Comparison of ENCODE assay signal across 7 cellular contexts in the genomic region with DNA sequence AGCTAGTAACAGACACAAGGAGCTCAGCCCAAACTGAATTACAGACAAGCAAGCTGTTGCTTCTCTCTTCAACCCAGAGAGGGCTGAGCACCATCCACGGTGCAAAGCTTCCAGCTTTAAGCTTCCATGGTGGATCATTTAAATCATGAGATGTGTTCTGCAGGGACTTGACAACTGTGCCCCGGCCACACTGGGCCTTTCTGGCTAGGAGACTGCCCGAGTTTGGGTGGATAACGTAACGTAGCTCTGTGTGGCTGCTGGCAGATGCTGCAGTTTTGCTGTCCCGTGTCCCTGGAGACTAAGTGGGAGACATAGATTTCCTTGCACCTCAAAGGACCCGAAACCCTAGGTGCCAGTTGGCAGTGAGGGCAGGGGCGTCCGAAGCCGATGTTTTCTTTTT.
"Had no signal": no experiment of that assay in that cellular context is flagged by ENCODE, and none has a peak within 500 bp of the region (broad histone marks: within the 10 kb centered on the region; RNA-seq: fewer than 3 reads in every experiment).

No MANE protein-coding gene starts in this region.

- H3K4me3 Mint-ChIP-seq: GM23338, H9, IgD-negative memory B cell had no signal

- H3K27ac Mint-ChIP-seq: GM23338, IgD-negative memory B cell had no signal

- H3K4me2 ChIP-seq: GM23338 had no signal

- H3K9me3 Mint-ChIP-seq: GM23338, H9 had no signal

- H3K4me3 ChIP-seq: GM23338 had no signal

- FAIRE-seq: H1, H54, HepG2 had no signal

- DNase-seq: H9, HCEC 1CT had no signal

- H3K27me3 Mint-ChIP-seq: IgD-negative memory B cell had no signal

- H2AFZ ChIP-seq: GM23338 had no signal
